ENCODE assay signal across 13 cellular contexts in genomic region chr18:31064130-31064529, GRCh38. TPM values are rescaled to one million over a fixed set of nuclear protein-coding genes. Genes with fewer than 3 reads are reported as not detected.
DNase-seq lines count a peak whose midpoint lies in the region; ATAC-seq and TF ChIP-seq lines count a peak whose summit lies in the region.
"Had no signal": no experiment of that assay in that cellular context is flagged by ENCODE, and none has a peak within 500 bp of the region (broad histone marks: within the 10 kb centered on the region; RNA-seq: fewer than 3 reads in every experiment).

No MANE protein-coding gene starts in this region.

- no peaks in the 10 kb centered on the region for H3K36me3 Mint-ChIP-seq in activated CD8-positive, alpha-beta T cell treated with anti-CD3 and anti-CD28 coated beads for 36 hours (ENCODE audit: low read depth)
- no peaks in the 10 kb centered on the region for H3K36me3 Mint-ChIP-seq in activated CD8-positive, alpha-beta T cell treated with anti-CD3 and anti-CD28 coated beads, Interleukin-2, amount 10 ng/mL, durations not matched to agents 7 days and 5 days (ENCODE audit: low read depth)

- peak; percentile 24 for DNase-seq in activated CD8-positive, alpha-beta T cell treated with anti-CD3 and anti-CD28 coated beads for 36 hours
- no peak for DNase-seq in activated CD8-positive, alpha-beta T cell treated with anti-CD3 and anti-CD28 coated beads, Interleukin-2, amount 10 ng/mL, durations not matched to agents 7 days and 5 days
- peak; percentile 35 for DNase-seq in renal cortical epithelial cell (ENCODE audit: low read depth)
- DNase-seq in SKM-1 (lab: John Stamatoyannopoulos, UW; ENCODE audit: unreplicated experiment): no peak
- no peak for DNase-seq in NOMO-1 treated with DMSO at 0.1 percent for 48 hours (lab: John Stamatoyannopoulos, UW; ENCODE audit: unreplicated experiment)
- DNase-seq: KBM-7; NCI-H2171 treated with DMSO at 0.1 percent for 48 hours; Peyer's patch; stimulated activated CD4-positive, alpha-beta T cell treated with anti-CD3 and anti-CD28 coated beads, Interleukin-12 subunit alpha, Interleukin-12 subunit beta, amount 100 ng/mL, for 4 hours had no signal

- H3K27ac Mint-ChIP-seq in activated CD8-positive, alpha-beta T cell treated with anti-CD3 and anti-CD28 coated beads for 36 hours: no peak overlapping the region
- no peak overlapping the region for H3K27ac Mint-ChIP-seq in activated CD8-positive, alpha-beta T cell treated with anti-CD3 and anti-CD28 coated beads, Interleukin-2, amount 10 ng/mL, durations not matched to agents 7 days and 5 days

- no peak for TF ChIP-seq CTCF in activated CD8-positive, alpha-beta T cell treated with anti-CD3 and anti-CD28 coated beads for 36 hours (IDR thresholded peaks at IDR 0.05)

- CTCF ChIA-PET in activated CD8-positive, alpha-beta T cell treated with anti-CD3 and anti-CD28 coated beads for 36 hours (lab: Charles Lee): no interaction called here
- CTCF ChIA-PET in activated CD8-positive, alpha-beta T cell treated with anti-CD3 and anti-CD28 coated beads, Interleukin-2, amount 10 ng/mL, durations not matched to agents 7 days and 5 days (lab: Charles Lee): no interaction called here

- H3K27me3 Mint-ChIP-seq in activated CD8-positive, alpha-beta T cell treated with anti-CD3 and anti-CD28 coated beads for 36 hours: no peaks in the 10 kb centered on the region
- no peaks in the 10 kb centered on the region for H3K27me3 Mint-ChIP-seq in activated CD8-positive, alpha-beta T cell treated with anti-CD3 and anti-CD28 coated beads, Interleukin-2, amount 10 ng/mL, durations not matched to agents 7 days and 5 days (ENCODE audit: low read depth)

- no peaks in the 10 kb centered on the region for H3K4me1 Mint-ChIP-seq in activated CD8-positive, alpha-beta T cell treated with anti-CD3 and anti-CD28 coated beads for 36 hours (ENCODE audit: low read depth)
- no peaks in the 10 kb centered on the region for H3K4me1 Mint-ChIP-seq in activated CD8-positive, alpha-beta T cell treated with anti-CD3 and anti-CD28 coated beads, Interleukin-2, amount 10 ng/mL, durations not matched to agents 7 days and 5 days (ENCODE audit: low read depth)

- POLR2A ChIA-PET in activated CD8-positive, alpha-beta T cell treated with anti-CD3 and anti-CD28 coated beads for 36 hours (lab: Charles Lee): no interaction called here
- POLR2A ChIA-PET in activated CD8-positive, alpha-beta T cell treated with anti-CD3 and anti-CD28 coated beads, Interleukin-2, amount 10 ng/mL, durations not matched to agents 7 days and 5 days (lab: Charles Lee): no interaction called here

- H3K9me3 Mint-ChIP-seq in activated CD8-positive, alpha-beta T cell treated with anti-CD3 and anti-CD28 coated beads for 36 hours: peaks cover 2% of the 10 kb centered on the region
- H3K9me3 Mint-ChIP-seq in activated CD8-positive, alpha-beta T cell treated with anti-CD3 and anti-CD28 coated beads, Interleukin-2, amount 10 ng/mL, durations not matched to agents 7 days and 5 days (ENCODE audit: insufficient read depth): peaks cover 4% of the 10 kb centered on the region
- H3K9me3 Mint-ChIP-seq: neural crest cell had no signal

- no peak overlapping the region for H3K4me3 Mint-ChIP-seq in activated CD8-positive, alpha-beta T cell treated with anti-CD3 and anti-CD28 coated beads for 36 hours
- no peak overlapping the region for H3K4me3 Mint-ChIP-seq in activated CD8-positive, alpha-beta T cell treated with anti-CD3 and anti-CD28 coated beads, Interleukin-2, amount 10 ng/mL, durations not matched to agents 7 days and 5 days
- H3K4me3 Mint-ChIP-seq: neural crest cell had no signal

- intact Hi-C loops in activated CD8-positive, alpha-beta T cell treated with anti-CD3 and anti-CD28 coated beads for 36 hours (cut with micrococcal nuclease): no loop called here

- peak; percentile 67 for ATAC-seq in activated CD8-positive, alpha-beta T cell treated with anti-CD3 and anti-CD28 coated beads for 36 hours
- no peak for ATAC-seq in activated CD8-positive, alpha-beta T cell treated with anti-CD3 and anti-CD28 coated beads, Interleukin-2, amount 10 ng/mL, durations not matched to agents 7 days and 5 days
- ATAC-seq in HG02623 (IDR thresholded peaks at IDR 0.05; ENCODE audit: unreplicated experiment) (peak; percentile 79), HG03575 (IDR thresholded peaks at IDR 0.05; ENCODE audit: extremely low read depth, insufficient number of reproducible peaks, low FRiP score, unreplicated experiment) (peak; percentile 55), GM19452 (IDR thresholded peaks at IDR 0.05; ENCODE audit: unreplicated experiment) (no peak)

RNA-seq across cellular contexts. Expression of gene DSC3, which starts 21.6 kb away (rescaled TPM):
- under 1 TPM in 1 of 2 experiments, not detected in 1; 0.04 TPM for total RNA-seq in activated CD8-positive, alpha-beta T cell treated with anti-CD3 and anti-CD28 coated beads for 36 hours
- not detected for total RNA-seq in activated CD8-positive, alpha-beta T cell treated with anti-CD3 and anti-CD28 coated beads, Interleukin-2, amount 10 ng/mL, durations not matched to agents 7 days and 5 days
- total RNA-seq in renal cortical epithelial cell: 0.20 and 0.69 TPM in 2 replicates

RNA-seq across cellular contexts. Expression of gene DSC2, which starts 38.1 kb away (rescaled TPM):
- total RNA-seq in activated CD8-positive, alpha-beta T cell treated with anti-CD3 and anti-CD28 coated beads for 36 hours: not detected
- not detected for total RNA-seq in activated CD8-positive, alpha-beta T cell treated with anti-CD3 and anti-CD28 coated beads, Interleukin-2, amount 10 ng/mL, durations not matched to agents 7 days and 5 days
- total RNA-seq in renal cortical epithelial cell: 25.7 and 48.8 TPM in 2 replicates

Comparison
In these comparisons a context has a peak if more than half of its experiments do, and no peak if none do; other contexts are left out.
1. ATAC-seq: peak in activated CD8-positive, alpha-beta T cell treated with anti-CD3 and anti-CD28 coated beads for 36 hours (single experiment), HG02623 (single experiment) and HG03575 (single experiment); none in activated CD8-positive, alpha-beta T cell treated with anti-CD3 and anti-CD28 coated beads, Interleukin-2, amount 10 ng/mL, durations not matched to agents 7 days and 5 days (single experiment) and GM19452 (single experiment).
2. DNase-seq: peak in activated CD8-positive, alpha-beta T cell treated with anti-CD3 and anti-CD28 coated beads for 36 hours (single experiment) and renal cortical epithelial cell (single experiment); none in activated CD8-positive, alpha-beta T cell treated with anti-CD3 and anti-CD28 coated beads, Interleukin-2, amount 10 ng/mL, durations not matched to agents 7 days and 5 days (single experiment), SKM-1 (single experiment) and NOMO-1 treated with DMSO at 0.1 percent for 48 hours (single experiment).
3. RNA of gene DSC2, which starts 38.1 kb away (total RNA-seq): 25.7 to 48.8 TPM in renal cortical epithelial cell; not detected in activated CD8-positive, alpha-beta T cell treated with anti-CD3 and anti-CD28 coated beads for 36 hours and not detected in activated CD8-positive, alpha-beta T cell treated with anti-CD3 and anti-CD28 coated beads, Interleukin-2, amount 10 ng/mL, durations not matched to agents 7 days and 5 days; every median in the first group is over 10 times any median in the second.